1 cellular context compared by ENCODE assay signal in the genomic region with DNA sequence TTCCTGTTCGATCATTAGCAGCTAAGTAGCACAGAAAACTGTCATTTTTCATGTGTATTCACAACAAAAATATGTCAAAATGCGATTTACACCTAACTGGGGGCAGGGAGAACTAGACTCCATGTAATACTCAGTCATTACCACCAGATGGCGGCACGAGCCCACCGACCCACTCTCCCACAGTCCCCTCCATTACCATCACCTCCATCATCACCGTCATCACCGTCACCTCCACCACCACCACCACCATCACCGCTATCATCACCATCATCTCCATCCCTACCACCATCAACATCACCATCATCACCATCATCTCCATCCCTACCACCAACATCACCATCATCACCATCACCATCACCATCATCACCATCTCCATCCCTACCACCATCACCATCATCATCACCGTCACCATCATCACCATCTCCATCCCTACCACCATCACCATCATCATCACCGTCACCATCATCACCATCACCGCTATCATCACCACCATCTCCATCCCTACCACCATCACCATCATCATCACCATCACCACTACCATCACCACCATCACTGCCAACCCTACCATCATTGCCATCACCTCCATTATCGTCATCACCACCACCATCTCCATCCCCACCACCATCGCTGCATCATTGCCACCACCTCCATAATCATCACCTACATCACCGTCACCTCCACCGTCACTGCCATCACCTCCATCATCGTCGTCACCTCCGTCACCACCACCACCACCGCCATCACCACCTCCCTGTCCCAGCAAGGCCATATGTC.
TF ChIP-seq lines count a peak whose summit lies in the region.

No MANE protein-coding gene starts in this region.

TF ChIP-seq in K562, 482 proteins besides CTCF, POLR2A, EP300 and RAD21 (continued from another document and continues in another):
- TF ChIP-seq, protein P1, sequence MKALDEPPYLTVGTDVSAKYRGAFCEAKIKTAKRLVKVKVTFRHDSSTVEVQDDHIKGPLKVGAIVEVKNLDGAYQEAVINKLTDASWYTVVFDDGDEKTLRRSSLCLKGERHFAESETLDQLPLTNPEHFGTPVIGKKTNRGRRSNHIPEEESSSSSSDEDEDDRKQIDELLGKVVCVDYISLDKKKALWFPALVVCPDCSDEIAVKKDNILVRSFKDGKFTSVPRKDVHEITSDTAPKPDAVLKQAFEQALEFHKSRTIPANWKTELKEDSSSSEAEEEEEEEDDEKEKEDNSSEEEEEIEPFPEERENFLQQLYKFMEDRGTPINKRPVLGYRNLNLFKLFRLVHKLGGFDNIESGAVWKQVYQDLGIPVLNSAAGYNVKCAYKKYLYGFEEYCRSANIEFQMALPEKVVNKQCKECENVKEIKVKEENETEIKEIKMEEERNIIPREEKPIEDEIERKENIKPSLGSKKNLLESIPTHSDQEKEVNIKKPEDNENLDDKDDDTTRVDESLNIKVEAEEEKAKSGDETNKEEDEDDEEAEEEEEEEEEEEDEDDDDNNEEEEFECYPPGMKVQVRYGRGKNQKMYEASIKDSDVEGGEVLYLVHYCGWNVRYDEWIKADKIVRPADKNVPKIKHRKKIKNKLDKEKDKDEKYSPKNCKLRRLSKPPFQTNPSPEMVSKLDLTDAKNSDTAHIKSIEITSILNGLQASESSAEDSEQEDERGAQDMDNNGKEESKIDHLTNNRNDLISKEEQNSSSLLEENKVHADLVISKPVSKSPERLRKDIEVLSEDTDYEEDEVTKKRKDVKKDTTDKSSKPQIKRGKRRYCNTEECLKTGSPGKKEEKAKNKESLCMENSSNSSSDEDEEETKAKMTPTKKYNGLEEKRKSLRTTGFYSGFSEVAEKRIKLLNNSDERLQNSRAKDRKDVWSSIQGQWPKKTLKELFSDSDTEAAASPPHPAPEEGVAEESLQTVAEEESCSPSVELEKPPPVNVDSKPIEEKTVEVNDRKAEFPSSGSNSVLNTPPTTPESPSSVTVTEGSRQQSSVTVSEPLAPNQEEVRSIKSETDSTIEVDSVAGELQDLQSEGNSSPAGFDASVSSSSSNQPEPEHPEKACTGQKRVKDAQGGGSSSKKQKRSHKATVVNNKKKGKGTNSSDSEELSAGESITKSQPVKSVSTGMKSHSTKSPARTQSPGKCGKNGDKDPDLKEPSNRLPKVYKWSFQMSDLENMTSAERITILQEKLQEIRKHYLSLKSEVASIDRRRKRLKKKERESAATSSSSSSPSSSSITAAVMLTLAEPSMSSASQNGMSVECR (CRISPR knock-in tag; IDR thresholded peaks at IDR 0.05) = no peak
- TF ChIP-seq HNRNPLL (IDR thresholded peaks at IDR 0.05; ENCODE audit: low read depth, low read length, poor library complexity, severe bottlenecking) (no peak), ZNF354B (CRISPR knock-in tag; IDR thresholded peaks at IDR 0.05) (no peak), NR2C2 (CRISPR knock-in tag; IDR thresholded peaks at IDR 0.05) (no peak), NR2C2 (tag; IDR thresholded peaks at IDR 0.05) (no peak), KDM1A (IDR thresholded peaks at IDR 0.05) (peak; percentile 98), ARNT (IDR thresholded peaks at IDR 0.05) (peak; percentile 25 to 56; a peak in 1 of 4 replicates), HNRNPUL1 (IDR thresholded peaks at IDR 0.05; ENCODE audit: low read length) (no peak), GABPA (tag; conservative IDR thresholded peaks at IDR 0.05; ENCODE audit: low read depth) (no peak), RBM17 (IDR thresholded peaks at IDR 0.05; ENCODE audit: borderline replicate concordance, low read depth, low read length) (no peak), BRF1 (IDR thresholded peaks at IDR 0.05; ENCODE audit: borderline replicate concordance, extremely low read depth, insufficient read length) (no peak), NBN (IDR thresholded peaks at IDR 0.05; ENCODE audit: low read depth) (peak; percentile 69; the same call in 1 of the 2 replicates), BCOR (IDR thresholded peaks at IDR 0.05) (peak; percentile 81), ILF3 (IDR thresholded peaks at IDR 0.05; ENCODE audit: borderline replicate concordance) (no peak), SRSF3 (IDR thresholded peaks at IDR 0.05; ENCODE audit: insufficient read depth, low read length) (no peak), U2AF1 (optimal IDR thresholded peaks at IDR 0.05; ENCODE audit: low read depth, low read length) (no peak), ZNF57 (CRISPR knock-in tag; IDR thresholded peaks at IDR 0.05) (no peak), HDGF (IDR thresholded peaks at IDR 0.05) (peak; percentile 100)
- TF ChIP-seq, protein P2, sequence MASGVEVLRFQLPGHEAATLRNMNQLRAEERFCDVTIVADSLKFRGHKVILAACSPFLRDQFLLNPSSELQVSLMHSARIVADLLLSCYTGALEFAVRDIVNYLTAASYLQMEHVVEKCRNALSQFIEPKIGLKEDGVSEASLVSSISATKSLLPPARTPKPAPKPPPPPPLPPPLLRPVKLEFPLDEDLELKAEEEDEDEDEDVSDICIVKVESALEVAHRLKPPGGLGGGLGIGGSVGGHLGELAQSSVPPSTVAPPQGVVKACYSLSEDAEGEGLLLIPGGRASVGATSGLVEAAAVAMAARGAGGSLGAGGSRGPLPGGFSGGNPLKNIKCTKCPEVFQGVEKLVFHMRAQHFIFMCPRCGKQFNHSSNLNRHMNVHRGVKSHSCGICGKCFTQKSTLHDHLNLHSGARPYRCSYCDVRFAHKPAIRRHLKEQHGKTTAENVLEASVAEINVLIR (CRISPR knock-in tag; IDR thresholded peaks at IDR 0.05) = no peak
- TF ChIP-seq, protein P3, sequence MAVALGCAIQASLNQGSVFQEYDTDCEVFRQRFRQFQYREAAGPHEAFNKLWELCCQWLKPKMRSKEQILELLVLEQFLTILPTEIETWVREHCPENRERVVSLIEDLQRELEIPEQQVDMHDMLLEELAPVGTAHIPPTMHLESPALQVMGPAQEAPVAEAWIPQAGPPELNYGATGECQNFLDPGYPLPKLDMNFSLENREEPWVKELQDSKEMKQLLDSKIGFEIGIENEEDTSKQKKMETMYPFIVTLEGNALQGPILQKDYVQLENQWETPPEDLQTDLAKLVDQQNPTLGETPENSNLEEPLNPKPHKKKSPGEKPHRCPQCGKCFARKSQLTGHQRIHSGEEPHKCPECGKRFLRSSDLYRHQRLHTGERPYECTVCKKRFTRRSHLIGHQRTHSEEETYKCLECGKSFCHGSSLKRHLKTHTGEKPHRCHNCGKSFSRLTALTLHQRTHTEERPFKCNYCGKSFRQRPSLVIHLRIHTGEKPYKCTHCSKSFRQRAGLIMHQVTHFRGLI (CRISPR knock-in tag; IDR thresholded peaks at IDR 0.05) = no peak
- TF ChIP-seq, protein P4, sequence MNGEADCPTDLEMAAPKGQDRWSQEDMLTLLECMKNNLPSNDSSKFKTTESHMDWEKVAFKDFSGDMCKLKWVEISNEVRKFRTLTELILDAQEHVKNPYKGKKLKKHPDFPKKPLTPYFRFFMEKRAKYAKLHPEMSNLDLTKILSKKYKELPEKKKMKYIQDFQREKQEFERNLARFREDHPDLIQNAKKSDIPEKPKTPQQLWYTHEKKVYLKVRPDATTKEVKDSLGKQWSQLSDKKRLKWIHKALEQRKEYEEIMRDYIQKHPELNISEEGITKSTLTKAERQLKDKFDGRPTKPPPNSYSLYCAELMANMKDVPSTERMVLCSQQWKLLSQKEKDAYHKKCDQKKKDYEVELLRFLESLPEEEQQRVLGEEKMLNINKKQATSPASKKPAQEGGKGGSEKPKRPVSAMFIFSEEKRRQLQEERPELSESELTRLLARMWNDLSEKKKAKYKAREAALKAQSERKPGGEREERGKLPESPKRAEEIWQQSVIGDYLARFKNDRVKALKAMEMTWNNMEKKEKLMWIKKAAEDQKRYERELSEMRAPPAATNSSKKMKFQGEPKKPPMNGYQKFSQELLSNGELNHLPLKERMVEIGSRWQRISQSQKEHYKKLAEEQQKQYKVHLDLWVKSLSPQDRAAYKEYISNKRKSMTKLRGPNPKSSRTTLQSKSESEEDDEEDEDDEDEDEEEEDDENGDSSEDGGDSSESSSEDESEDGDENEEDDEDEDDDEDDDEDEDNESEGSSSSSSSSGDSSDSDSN (IDR thresholded peaks at IDR 0.05; ENCODE audit: borderline replicate concordance in 1 of 2, low read depth in 2 of 2, low read length in 2 of 2) = no peak
- TF ChIP-seq, protein P5, sequence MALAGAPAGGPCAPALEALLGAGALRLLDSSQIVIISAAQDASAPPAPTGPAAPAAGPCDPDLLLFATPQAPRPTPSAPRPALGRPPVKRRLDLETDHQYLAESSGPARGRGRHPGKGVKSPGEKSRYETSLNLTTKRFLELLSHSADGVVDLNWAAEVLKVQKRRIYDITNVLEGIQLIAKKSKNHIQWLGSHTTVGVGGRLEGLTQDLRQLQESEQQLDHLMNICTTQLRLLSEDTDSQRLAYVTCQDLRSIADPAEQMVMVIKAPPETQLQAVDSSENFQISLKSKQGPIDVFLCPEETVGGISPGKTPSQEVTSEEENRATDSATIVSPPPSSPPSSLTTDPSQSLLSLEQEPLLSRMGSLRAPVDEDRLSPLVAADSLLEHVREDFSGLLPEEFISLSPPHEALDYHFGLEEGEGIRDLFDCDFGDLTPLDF (CRISPR knock-in tag; IDR thresholded peaks at IDR 0.05) = no peak
- TF ChIP-seq, protein P6, sequence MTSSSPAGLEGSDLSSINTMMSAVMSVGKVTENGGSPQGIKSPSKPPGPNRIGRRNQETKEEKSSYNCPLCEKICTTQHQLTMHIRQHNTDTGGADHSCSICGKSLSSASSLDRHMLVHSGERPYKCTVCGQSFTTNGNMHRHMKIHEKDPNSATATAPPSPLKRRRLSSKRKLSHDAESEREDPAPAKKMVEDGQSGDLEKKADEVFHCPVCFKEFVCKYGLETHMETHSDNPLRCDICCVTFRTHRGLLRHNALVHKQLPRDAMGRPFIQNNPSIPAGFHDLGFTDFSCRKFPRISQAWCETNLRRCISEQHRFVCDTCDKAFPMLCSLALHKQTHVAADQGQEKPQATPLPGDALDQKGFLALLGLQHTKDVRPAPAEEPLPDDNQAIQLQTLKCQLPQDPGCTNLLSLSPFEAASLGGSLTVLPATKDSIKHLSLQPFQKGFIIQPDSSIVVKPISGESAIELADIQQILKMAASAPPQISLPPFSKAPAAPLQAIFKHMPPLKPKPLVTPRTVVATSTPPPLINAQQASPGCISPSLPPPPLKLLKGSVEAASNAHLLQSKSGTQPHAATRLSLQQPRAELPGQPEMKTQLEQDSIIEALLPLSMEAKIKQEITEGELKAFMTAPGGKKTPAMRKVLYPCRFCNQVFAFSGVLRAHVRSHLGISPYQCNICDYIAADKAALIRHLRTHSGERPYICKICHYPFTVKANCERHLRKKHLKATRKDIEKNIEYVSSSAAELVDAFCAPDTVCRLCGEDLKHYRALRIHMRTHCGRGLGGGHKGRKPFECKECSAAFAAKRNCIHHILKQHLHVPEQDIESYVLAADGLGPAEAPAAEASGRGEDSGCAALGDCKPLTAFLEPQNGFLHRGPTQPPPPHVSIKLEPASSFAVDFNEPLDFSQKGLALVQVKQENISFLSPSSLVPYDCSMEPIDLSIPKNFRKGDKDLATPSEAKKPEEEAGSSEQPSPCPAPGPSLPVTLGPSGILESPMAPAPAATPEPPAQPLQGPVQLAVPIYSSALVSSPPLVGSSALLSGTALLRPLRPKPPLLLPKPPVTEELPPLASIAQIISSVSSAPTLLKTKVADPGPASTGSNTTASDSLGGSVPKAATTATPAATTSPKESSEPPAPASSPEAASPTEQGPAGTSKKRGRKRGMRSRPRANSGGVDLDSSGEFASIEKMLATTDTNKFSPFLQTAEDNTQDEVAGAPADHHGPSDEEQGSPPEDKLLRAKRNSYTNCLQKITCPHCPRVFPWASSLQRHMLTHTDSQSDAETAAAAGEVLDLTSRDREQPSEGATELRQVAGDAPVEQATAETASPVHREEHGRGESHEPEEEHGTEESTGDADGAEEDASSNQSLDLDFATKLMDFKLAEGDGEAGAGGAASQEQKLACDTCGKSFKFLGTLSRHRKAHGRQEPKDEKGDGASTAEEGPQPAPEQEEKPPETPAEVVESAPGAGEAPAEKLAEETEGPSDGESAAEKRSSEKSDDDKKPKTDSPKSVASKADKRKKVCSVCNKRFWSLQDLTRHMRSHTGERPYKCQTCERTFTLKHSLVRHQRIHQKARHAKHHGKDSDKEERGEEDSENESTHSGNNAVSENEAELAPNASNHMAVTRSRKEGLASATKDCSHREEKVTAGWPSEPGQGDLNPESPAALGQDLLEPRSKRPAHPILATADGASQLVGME (CRISPR knock-in tag; IDR thresholded peaks at IDR 0.05) = no peak
- TF ChIP-seq, protein P7, sequence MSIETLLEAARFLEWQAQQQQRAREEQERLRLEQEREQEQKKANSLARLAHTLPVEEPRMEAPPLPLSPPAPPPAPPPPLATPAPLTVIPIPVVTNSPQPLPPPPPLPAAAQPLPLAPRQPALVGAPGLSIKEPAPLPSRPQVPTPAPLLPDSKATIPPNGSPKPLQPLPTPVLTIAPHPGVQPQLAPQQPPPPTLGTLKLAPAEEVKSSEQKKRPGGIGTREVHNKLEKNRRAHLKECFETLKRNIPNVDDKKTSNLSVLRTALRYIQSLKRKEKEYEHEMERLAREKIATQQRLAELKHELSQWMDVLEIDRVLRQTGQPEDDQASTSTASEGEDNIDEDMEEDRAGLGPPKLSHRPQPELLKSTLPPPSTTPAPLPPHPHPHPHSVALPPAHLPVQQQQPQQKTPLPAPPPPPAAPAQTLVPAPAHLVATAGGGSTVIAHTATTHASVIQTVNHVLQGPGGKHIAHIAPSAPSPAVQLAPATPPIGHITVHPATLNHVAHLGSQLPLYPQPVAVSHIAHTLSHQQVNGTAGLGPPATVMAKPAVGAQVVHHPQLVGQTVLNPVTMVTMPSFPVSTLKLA (conservative IDR thresholded peaks at IDR 0.05) = no peak
- TF ChIP-seq, protein P8, sequence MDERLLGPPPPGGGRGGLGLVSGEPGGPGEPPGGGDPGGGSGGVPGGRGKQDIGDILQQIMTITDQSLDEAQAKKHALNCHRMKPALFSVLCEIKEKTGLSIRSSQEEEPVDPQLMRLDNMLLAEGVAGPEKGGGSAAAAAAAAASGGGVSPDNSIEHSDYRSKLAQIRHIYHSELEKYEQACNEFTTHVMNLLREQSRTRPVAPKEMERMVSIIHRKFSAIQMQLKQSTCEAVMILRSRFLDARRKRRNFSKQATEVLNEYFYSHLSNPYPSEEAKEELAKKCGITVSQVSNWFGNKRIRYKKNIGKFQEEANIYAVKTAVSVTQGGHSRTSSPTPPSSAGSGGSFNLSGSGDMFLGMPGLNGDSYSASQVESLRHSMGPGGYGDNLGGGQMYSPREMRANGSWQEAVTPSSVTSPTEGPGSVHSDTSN (CRISPR knock-in tag; IDR thresholded peaks at IDR 0.05; ENCODE audit: low read depth) = no peak
- TF ChIP-seq, protein P8 (tag; conservative IDR thresholded peaks at IDR 0.05; ENCODE audit: low read depth) = peak; percentile 55; the same call in 1 of the 2 replicates
- TF ChIP-seq, protein P9, sequence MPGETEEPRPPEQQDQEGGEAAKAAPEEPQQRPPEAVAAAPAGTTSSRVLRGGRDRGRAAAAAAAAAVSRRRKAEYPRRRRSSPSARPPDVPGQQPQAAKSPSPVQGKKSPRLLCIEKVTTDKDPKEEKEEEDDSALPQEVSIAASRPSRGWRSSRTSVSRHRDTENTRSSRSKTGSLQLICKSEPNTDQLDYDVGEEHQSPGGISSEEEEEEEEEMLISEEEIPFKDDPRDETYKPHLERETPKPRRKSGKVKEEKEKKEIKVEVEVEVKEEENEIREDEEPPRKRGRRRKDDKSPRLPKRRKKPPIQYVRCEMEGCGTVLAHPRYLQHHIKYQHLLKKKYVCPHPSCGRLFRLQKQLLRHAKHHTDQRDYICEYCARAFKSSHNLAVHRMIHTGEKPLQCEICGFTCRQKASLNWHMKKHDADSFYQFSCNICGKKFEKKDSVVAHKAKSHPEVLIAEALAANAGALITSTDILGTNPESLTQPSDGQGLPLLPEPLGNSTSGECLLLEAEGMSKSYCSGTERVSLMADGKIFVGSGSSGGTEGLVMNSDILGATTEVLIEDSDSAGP (CRISPR knock-in tag; IDR thresholded peaks at IDR 0.05) = peak; percentile 13; the same call in 1 of the 2 replicates
